ENCODE assay signal across 10 cellular contexts in genomic region chr20:8756410-8756809, GRCh38.
DNase-seq lines count a peak whose midpoint lies in the region; ATAC-seq, FAIRE-seq and TF ChIP-seq lines count a peak whose summit lies in the region.
"Had no signal": no experiment of that assay in that cellular context is flagged by ENCODE, and none has a peak within 500 bp of the region (broad histone marks: within the 10 kb centered on the region; RNA-seq: fewer than 3 reads in every experiment).

No MANE protein-coding gene starts in this region.

- no peak overlapping the region for H3K4me3 Mint-ChIP-seq in stimulated activated memory B cell treated with anti-CD40 and anti-IgM and Interleukin-4, amounts not matched to agents 10 μg/mL and 1 μg/mL and 100 μg/mL, for 72 hours
- H3K4me3 Mint-ChIP-seq: stimulated activated naive CD8-positive, alpha-beta T cell treated with anti-CD3 and anti-CD28 coated beads, Interleukin-15, Interleukin-2, amounts not matched to agents 100 ng/mL and 50 ng/mL, for 24 hours had no signal

- FAIRE-seq in bronchial epithelial cell (lab: Jason Lieb, UNC): no peak

- H3K9me3 Mint-ChIP-seq in stimulated activated memory B cell treated with anti-CD40 and anti-IgM and Interleukin-4, amounts not matched to agents 10 μg/mL and 1 μg/mL and 100 μg/mL, for 72 hours: no peaks in the 10 kb centered on the region
- H3K9me3 Mint-ChIP-seq: stimulated activated naive CD8-positive, alpha-beta T cell treated with anti-CD3 and anti-CD28 coated beads, Interleukin-15, Interleukin-2, amounts not matched to agents 100 ng/mL and 50 ng/mL, for 24 hours had no signal

- H2BK5ac ChIP-seq in mesendoderm (ENCODE audit: low read length): no peak overlapping the region

- no peak overlapping the region for H3K23ac ChIP-seq in mesendoderm (ENCODE audit: low read length)

- H3K56ac ChIP-seq in mesendoderm (ENCODE audit: low read length): no peak overlapping the region

- H3K27me3 Mint-ChIP-seq in stimulated activated memory B cell treated with anti-CD40 and anti-IgM and Interleukin-4, amounts not matched to agents 10 μg/mL and 1 μg/mL and 100 μg/mL, for 72 hours: no peaks in the 10 kb centered on the region
- H3K27me3 Mint-ChIP-seq: stimulated activated naive CD8-positive, alpha-beta T cell treated with anti-CD3 and anti-CD28 coated beads, Interleukin-15, Interleukin-2, amounts not matched to agents 100 ng/mL and 50 ng/mL, for 24 hours had no signal

- no CpG with 5 or more reads among the region's 2 CpGs for WGBS in mesendoderm (ENCODE audit: extremely low coverage, insufficient coverage, low lambda C conversion rate)

- no peak overlapping the region for H2BK15ac ChIP-seq in mesendoderm (replicated peaks; ENCODE audit: low read depth)

- H3K4me2 ChIP-seq in mesendoderm (ENCODE audit: low read length): no peak overlapping the region

- no peak overlapping the region for H3K27ac Mint-ChIP-seq in stimulated activated memory B cell treated with anti-CD40 and anti-IgM and Interleukin-4, amounts not matched to agents 10 μg/mL and 1 μg/mL and 100 μg/mL, for 72 hours
- H3K27ac Mint-ChIP-seq: stimulated activated naive CD8-positive, alpha-beta T cell treated with anti-CD3 and anti-CD28 coated beads, Interleukin-15, Interleukin-2, amounts not matched to agents 100 ng/mL and 50 ng/mL, for 24 hours had no signal

- no peaks in the 10 kb centered on the region for H3K79me2 ChIP-seq in mesendoderm (ENCODE audit: control insufficient read depth, insufficient read depth, low read length)

- H3K4me3 ChIP-seq in bronchial epithelial cell (ENCODE audit: low read depth, low read length) (no peak overlapping the region), mesendoderm (ENCODE audit: low read length) (no peak overlapping the region)

- no peak overlapping the region for H4K5ac ChIP-seq in mesendoderm (ENCODE audit: low read length)

- H3K36me3 ChIP-seq in bronchial epithelial cell (ENCODE audit: control insufficient read depth, insufficient read depth, low read length): no peaks in the 10 kb centered on the region
- H3K36me3 ChIP-seq in mesendoderm (ENCODE audit: control insufficient read depth, insufficient read depth, low read length): no peaks in the 10 kb centered on the region

- no peaks in the 10 kb centered on the region for H3K4me1 Mint-ChIP-seq in stimulated activated memory B cell treated with anti-CD40 and anti-IgM and Interleukin-4, amounts not matched to agents 10 μg/mL and 1 μg/mL and 100 μg/mL, for 72 hours

- no peak for ATAC-seq in GM21576 (IDR thresholded peaks at IDR 0.05; ENCODE audit: unreplicated experiment)
- ATAC-seq in stimulated activated memory B cell treated with anti-CD40 and anti-IgM and Interleukin-4, amounts not matched to agents 10 μg/mL and 1 μg/mL and 100 μg/mL, for 72 hours: no peak
- no peak for ATAC-seq in GM21786 (IDR thresholded peaks at IDR 0.05; ENCODE audit: unreplicated experiment)

- no peak overlapping the region for H3K18ac ChIP-seq in mesendoderm (ENCODE audit: low read length)

- no peaks in the 10 kb centered on the region for H3K4me1 ChIP-seq in mesendoderm (ENCODE audit: control insufficient read depth, low read depth, low read length)

- no peak overlapping the region for H2BK120ac ChIP-seq in mesendoderm (ENCODE audit: low read depth, low read length)

- H3K79me1 ChIP-seq in mesendoderm (ENCODE audit: low read length): no peaks in the 10 kb centered on the region

- H3K27ac ChIP-seq in mesendoderm (ENCODE audit: low read depth, low read length): no peak overlapping the region

- H2AK5ac ChIP-seq in mesendoderm (ENCODE audit: low read length): no peak overlapping the region

- H3K9ac ChIP-seq in mesendoderm (ENCODE audit: low read length): no peak overlapping the region

- DNase-seq in EH (ENCODE audit: low read depth): peak; percentile 97
- DNase-seq in NCI-H2196 (lab: John Stamatoyannopoulos, UW; ENCODE audit: unreplicated experiment): peak; percentile 37
- DNase-seq in bronchial epithelial cell (ENCODE audit: low read depth): peak; percentile 64
- peak; percentile 69 for DNase-seq in mesendoderm
- DNase-seq in NCI-H526 treated with DMSO at 0.1 percent for 48 hours (lab: John Stamatoyannopoulos, UW): no peak
- DNase-seq: activated gamma-delta T cell treated with Interleukin-2 at 50 U/mL for 16 hours had no signal

- H4K8ac ChIP-seq in mesendoderm (ENCODE audit: low read depth, low read length): no peak overlapping the region

- H3K36me3 Mint-ChIP-seq in stimulated activated memory B cell treated with anti-CD40 and anti-IgM and Interleukin-4, amounts not matched to agents 10 μg/mL and 1 μg/mL and 100 μg/mL, for 72 hours: no peaks in the 10 kb centered on the region

- H3K4ac ChIP-seq in mesendoderm (ENCODE audit: low read depth, low read length): no peak overlapping the region

- H3K27me3 ChIP-seq in bronchial epithelial cell (ENCODE audit: control insufficient read depth, insufficient read depth, low read length) (no peaks in the 10 kb centered on the region), mesendoderm (ENCODE audit: insufficient read depth, low read length, poor library complexity) (no peaks in the 10 kb centered on the region)

- TF ChIP-seq CTCF in bronchial epithelial cell (IDR thresholded peaks at IDR 0.05; ENCODE audit: insufficient read depth, low read length, severe bottlenecking): no peak
